ENCODE assay signal across 8 cellular contexts in the genomic region with DNA sequence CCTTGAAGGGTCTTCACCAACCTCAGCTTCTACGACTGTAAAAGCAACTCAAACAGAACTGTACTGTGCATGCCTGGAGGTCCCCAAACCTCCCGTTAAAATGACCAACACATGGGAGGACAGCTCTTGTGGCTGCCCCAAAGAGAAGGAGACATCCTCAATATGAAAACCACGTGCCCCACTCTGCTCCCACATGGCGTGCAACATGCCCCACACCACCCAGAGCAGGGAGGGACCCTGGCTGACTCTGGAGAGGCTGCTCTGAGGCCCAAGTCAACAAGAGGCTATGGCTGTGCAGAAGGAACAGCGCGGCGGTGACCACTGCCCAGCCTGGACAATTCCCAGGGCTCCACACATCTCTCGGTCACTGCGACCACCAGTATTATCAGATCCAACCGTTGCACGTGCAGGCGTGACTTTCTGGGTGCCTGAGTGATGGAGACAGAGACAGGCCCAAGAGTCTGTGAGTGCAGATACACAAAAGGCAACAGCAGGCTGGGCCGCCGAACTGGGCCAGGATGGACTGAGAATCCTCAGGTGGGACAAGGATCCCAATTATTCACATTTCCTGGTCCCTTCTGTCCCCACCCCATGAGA. TPM values are rescaled to one million over a fixed set of nuclear protein-coding genes. Genes with fewer than 3 reads are reported as not detected.
DNase-seq lines count a peak whose midpoint lies in the region; ATAC-seq and TF ChIP-seq lines count a peak whose summit lies in the region.

No MANE protein-coding gene starts in this region.

- no peak for ATAC-seq in activated B cell treated with CpG ODN at 0.5 μM for 24 hours (ENCODE audit: low read depth)
- ATAC-seq in gastroesophageal sphincter: no peak

- H3K4me1 ChIP-seq in gastroesophageal sphincter (peaks cover 9 to 81% (median 63%) of the 10 kb centered on the region in 3 donors), suprapubic skin (peaks cover 48% of the 10 kb centered on the region)

- peak overlapping the region; percentile 88 to 97 (median 94) for H3K27ac ChIP-seq in gastroesophageal sphincter
- no peak overlapping the region for H3K27ac ChIP-seq in suprapubic skin

- CTCF ChIA-PET in activated CD4-positive, alpha-beta T cell treated with anti-CD3 and anti-CD28 coated beads, Interleukin-2, amount 10 ng/mL, durations not matched to agents 7 days and 5 days (lab: Charles Lee): interaction anchor here (1.8 kb wide), 1 partner anchor 12 kb away, joined by 4 read pairs; no protein-coding TSS in a partner anchor
- CTCF ChIA-PET in activated B cell treated with CpG ODN at 0.5 μM for 24 hours (lab: Charles Lee): no interaction called here

- H3K4me1 Mint-ChIP-seq in activated CD4-positive, alpha-beta T cell treated with anti-CD3 and anti-CD28 coated beads, Interleukin-2, amount 10 ng/mL, durations not matched to agents 7 days and 5 days: peaks cover 30% of the 10 kb centered on the region
- peaks cover 23% of the 10 kb centered on the region for H3K4me1 Mint-ChIP-seq in activated B cell treated with CpG ODN at 0.5 μM for 24 hours
- H3K4me1 Mint-ChIP-seq in osteocyte (ENCODE audit: unreplicated experiment): peaks cover 42% of the 10 kb centered on the region

- peak overlapping the region; percentile 91 for H3K4me3 Mint-ChIP-seq in activated CD4-positive, alpha-beta T cell treated with anti-CD3 and anti-CD28 coated beads, Interleukin-2, amount 10 ng/mL, durations not matched to agents 7 days and 5 days
- H3K4me3 Mint-ChIP-seq in activated B cell treated with CpG ODN at 0.5 μM for 24 hours (peak overlapping the region; percentile 87), osteocyte (ENCODE audit: unreplicated experiment) (no peak overlapping the region)

- peaks cover 35% of the 10 kb centered on the region for H3K36me3 Mint-ChIP-seq in activated CD4-positive, alpha-beta T cell treated with anti-CD3 and anti-CD28 coated beads, Interleukin-2, amount 10 ng/mL, durations not matched to agents 7 days and 5 days (ENCODE audit: low read depth)
- peaks cover 11% of the 10 kb centered on the region for H3K36me3 Mint-ChIP-seq in activated B cell treated with CpG ODN at 0.5 μM for 24 hours (ENCODE audit: low read depth)
- H3K36me3 Mint-ChIP-seq in osteocyte (ENCODE audit: unreplicated experiment): peaks cover 2% of the 10 kb centered on the region

- POLR2A ChIA-PET in activated CD4-positive, alpha-beta T cell treated with anti-CD3 and anti-CD28 coated beads, Interleukin-2, amount 10 ng/mL, durations not matched to agents 7 days and 5 days (lab: Charles Lee): interaction anchor here (0.7 kb wide), 1 partner anchor 22 kb away, joined by 3 read pairs; no protein-coding TSS in a partner anchor
- POLR2A ChIA-PET in activated B cell treated with CpG ODN at 0.5 μM for 24 hours (lab: Charles Lee): interaction anchor here (1.3 kb wide), 1 partner anchor 12 kb away, joined by 4 read pairs; no protein-coding TSS in a partner anchor

- H3K9me3 ChIP-seq in gastroesophageal sphincter (no peaks in the 10 kb centered on the region), suprapubic skin (no peaks in the 10 kb centered on the region)

- H3K4me3 ChIP-seq in gastroesophageal sphincter (peak overlapping the region; percentile 55 to 72), suprapubic skin (peak overlapping the region; percentile 70)

- TF ChIP-seq CTCF in activated B cell treated with CpG ODN at 0.5 μM for 24 hours (IDR thresholded peaks at IDR 0.05) (no peak), gastroesophageal sphincter (IDR thresholded peaks at IDR 0.05) (no peak), suprapubic skin (IDR thresholded peaks at IDR 0.05) (no peak), osteocyte (IDR thresholded peaks at IDR 0.05) (no peak)

- peaks cover 2% of the 10 kb centered on the region for H3K9me3 Mint-ChIP-seq in activated CD4-positive, alpha-beta T cell treated with anti-CD3 and anti-CD28 coated beads, Interleukin-2, amount 10 ng/mL, durations not matched to agents 7 days and 5 days
- H3K9me3 Mint-ChIP-seq in activated B cell treated with CpG ODN at 0.5 μM for 24 hours (no peaks in the 10 kb centered on the region), osteocyte (ENCODE audit: unreplicated experiment) (no peaks in the 10 kb centered on the region)

- intact Hi-C loops in activated B cell treated with CpG ODN at 0.5 μM for 24 hours (cut with micrococcal nuclease): no loop called here

- no peak for DNase-seq in activated CD4-positive, alpha-beta T cell treated with anti-CD3 and anti-CD28 coated beads, Interleukin-2, amount 10 ng/mL, durations not matched to agents 7 days and 5 days
- no peak for DNase-seq in activated CD4-positive, alpha-beta T cell treated with anti-CD3 and anti-CD28 coated beads, Interleukin-2, amount 50 U/mL, for 4 hours
- DNase-seq in activated B cell treated with CpG ODN at 0.5 μM for 24 hours (no peak), suprapubic skin (ENCODE audit: low spot score in 2 of 2) (no peak), osteocyte (ENCODE audit: extremely low spot score, unreplicated experiment) (no peak), mesenteric fat pad (ENCODE audit: low spot score) (no peak)
- DNase-seq in stimulated activated CD4-positive, alpha-beta T cell treated with anti-CD3 and anti-CD28 coated beads, Interleukin-2, amount 100 ng/mL, for 48 hours: no peak

- H3K36me3 ChIP-seq in gastroesophageal sphincter (peaks cover 0 to 10% of the 10 kb centered on the region in 2 donors), suprapubic skin (no peaks in the 10 kb centered on the region)

- no peak for TF ChIP-seq POLR2A in gastroesophageal sphincter (IDR thresholded peaks at IDR 0.05)
- TF ChIP-seq POLR2A in suprapubic skin (IDR thresholded peaks at IDR 0.05): no peak

- TF ChIP-seq EP300 in gastroesophageal sphincter (IDR thresholded peaks at IDR 0.05): no peak
- TF ChIP-seq EP300 in suprapubic skin (IDR thresholded peaks at IDR 0.05): no peak

- peak overlapping the region; percentile 97 for H3K27ac Mint-ChIP-seq in activated CD4-positive, alpha-beta T cell treated with anti-CD3 and anti-CD28 coated beads, Interleukin-2, amount 10 ng/mL, durations not matched to agents 7 days and 5 days
- H3K27ac Mint-ChIP-seq in activated B cell treated with CpG ODN at 0.5 μM for 24 hours: no peak overlapping the region
- no peak overlapping the region for H3K27ac Mint-ChIP-seq in osteocyte (ENCODE audit: unreplicated experiment)

- no peaks in the 10 kb centered on the region for H3K27me3 Mint-ChIP-seq in activated CD4-positive, alpha-beta T cell treated with anti-CD3 and anti-CD28 coated beads, Interleukin-2, amount 10 ng/mL, durations not matched to agents 7 days and 5 days
- no peaks in the 10 kb centered on the region for H3K27me3 Mint-ChIP-seq in activated B cell treated with CpG ODN at 0.5 μM for 24 hours
- H3K27me3 Mint-ChIP-seq in osteocyte (ENCODE audit: unreplicated experiment): no peaks in the 10 kb centered on the region

- H3K27me3 ChIP-seq in gastroesophageal sphincter (no peaks in the 10 kb centered on the region), suprapubic skin (no peaks in the 10 kb centered on the region)

- WGBS in gastroesophageal sphincter (ENCODE audit: low coverage in 1 of 2), 2 donors: no CpG with 5 or more reads among the region's 14 CpGs
- 47% methylated on average over 8 of the region's 14 CpGs for WGBS in suprapubic skin

RNA-seq across cellular contexts. Expression of a gene that starts 1.4 kb away (rescaled TPM):
- 10 to 100 TPM; 10.9 to 11.8 TPM for total RNA-seq in activated CD4-positive, alpha-beta T cell treated with anti-CD3 and anti-CD28 coated beads, Interleukin-2, amount 10 ng/mL, durations not matched to agents 7 days and 5 days
- total RNA-seq in activated B cell treated with CpG ODN at 0.5 μM for 24 hours (6.2 and 7.6 TPM in 2 replicates), gastroesophageal sphincter (10 to 100 TPM in 2 of 4 donors, 1 to 10 TPM in 2; 7.1 to 20.7 (median 9.3) TPM), suprapubic skin (1 to 10 TPM; 3.3 to 9.1 (median 5.2) TPM), osteocyte (0.81 and 1.3 TPM in 2 replicates), mesenteric fat pad (12.4 TPM)

RNA-seq across cellular contexts. Expression of a gene that starts 32.2 kb away (rescaled TPM):
- 10 to 100 TPM; 39.4 to 48.0 TPM for total RNA-seq in activated CD4-positive, alpha-beta T cell treated with anti-CD3 and anti-CD28 coated beads, Interleukin-2, amount 10 ng/mL, durations not matched to agents 7 days and 5 days
- 54.5 and 62.3 TPM in 2 replicates for total RNA-seq in activated B cell treated with CpG ODN at 0.5 μM for 24 hours
- total RNA-seq in gastroesophageal sphincter: 10 to 100 TPM; 24.8 to 91.5 (median 46.6) TPM
- total RNA-seq in suprapubic skin: 100 to 1,000 TPM in 1 of 4 donors, 10 to 100 TPM in 3; 28.4 to 143 (median 49.2) TPM
- 91.1 and 97.1 TPM in 2 replicates for total RNA-seq in osteocyte
- 40.0 TPM for total RNA-seq in mesenteric fat pad
